16 cellular contexts compared by ENCODE assay signal in the genomic region with DNA sequence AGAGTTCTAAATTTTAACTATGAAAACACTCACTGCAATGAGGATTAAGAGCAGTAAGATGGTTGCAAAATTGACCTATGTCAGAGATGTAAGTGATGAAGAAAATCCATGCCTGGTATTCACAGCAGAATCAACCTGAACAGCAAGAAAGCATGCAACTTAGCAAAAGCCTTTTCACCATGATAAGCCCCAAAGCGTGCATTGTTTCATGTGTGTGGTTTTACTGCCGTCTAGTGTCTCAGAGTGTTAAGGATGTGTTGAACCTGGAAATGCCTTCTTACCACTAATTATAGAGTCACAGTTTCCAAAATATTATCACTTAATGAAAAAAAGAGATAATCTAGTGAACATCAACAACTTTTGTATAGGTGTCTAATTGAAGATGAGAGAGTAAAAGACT.
DNase-seq lines count a peak whose midpoint lies in the region; ATAC-seq, FAIRE-seq and TF ChIP-seq lines count a peak whose summit lies in the region.
"Had no signal": no experiment of that assay in that cellular context is flagged by ENCODE, and none has a peak within 500 bp of the region (broad histone marks: within the 10 kb centered on the region; RNA-seq: fewer than 3 reads in every experiment).

No MANE protein-coding gene starts in this region.

- H3K36me3 Mint-ChIP-seq in activated CD8-positive, alpha-beta T cell treated with anti-CD3 and anti-CD28 coated beads, Interleukin-2, amount 10 ng/mL, durations not matched to agents 7 days and 5 days (ENCODE audit: low read depth), result no peaks in the 10 kb centered on the region
- H3K36me3 Mint-ChIP-seq: activated CD8-positive, alpha-beta memory T cell treated with anti-CD3 and anti-CD28 coated beads, Interleukin-2, amount 10 ng/mL, durations not matched to agents 7 days and 5 days had no signal

- intact Hi-C loops in HCT116 (cut with micrococcal nuclease) (no loop called here), Panc1 (cut with micrococcal nuclease; ENCODE audit: unreplicated experiment) (no loop called here), gastrocnemius medialis (cut with DNase I; ENCODE audit: low total_unique reads) (no loop called here)

- peak; percentile 52 to 62; a peak in 4 of 5 replicates for TF ChIP-seq RAD21 in A549 (conservative IDR thresholded peaks at IDR 0.05 in 1 of 2, IDR thresholded peaks at IDR 0.05 in 1 of 2)
- peak; percentile 25 for TF ChIP-seq RAD21 in HCT116 (IDR thresholded peaks at IDR 0.05; ENCODE audit: low read depth)

- no peak overlapping the region for H3K27ac ChIP-seq in A549
- H3K27ac ChIP-seq in HCT116 (ENCODE audit: low read depth, low read length), result no peak overlapping the region
- H3K27ac ChIP-seq in Panc1 (ENCODE audit: low read length), result no peak overlapping the region
- no peak overlapping the region for H3K27ac ChIP-seq in gastrocnemius medialis
- H3K27ac ChIP-seq: KMS-11, neutrophil, right atrium auricular region had no signal

- no peaks in the 10 kb centered on the region for H3K79me2 ChIP-seq in HCT116 (ENCODE audit: insufficient read depth, low read length)

- H3K27ac Mint-ChIP-seq in activated CD8-positive, alpha-beta T cell treated with anti-CD3 and anti-CD28 coated beads, Interleukin-2, amount 10 ng/mL, durations not matched to agents 7 days and 5 days, result no peak overlapping the region
- H3K27ac Mint-ChIP-seq: activated CD8-positive, alpha-beta memory T cell treated with anti-CD3 and anti-CD28 coated beads, Interleukin-2, amount 10 ng/mL, durations not matched to agents 7 days and 5 days had no signal

- no peaks in the 10 kb centered on the region for H3K36me3 ChIP-seq in HCT116 (ENCODE audit: control insufficient read depth in 1 of 2, insufficient read depth in 2 of 2, low read length in 2 of 2)
- H3K36me3 ChIP-seq in Panc1 (ENCODE audit: control insufficient read depth, insufficient read depth, low read length), result no peaks in the 10 kb centered on the region
- H3K36me3 ChIP-seq in gastrocnemius medialis, result no peaks in the 10 kb centered on the region
- H3K36me3 ChIP-seq: neutrophil, right atrium auricular region had no signal

- RAD21 ChIA-PET in HCT116 (lab: Charles Lee; ENCODE audit: low non-redundant PET in 1 of 2, low total read pairs in 2 of 2, uncharacterized antibody in 2 of 2, unreplicated experiment in 2 of 2), result no interaction called here

- H3K27me3 Mint-ChIP-seq in activated CD8-positive, alpha-beta T cell treated with anti-CD3 and anti-CD28 coated beads, Interleukin-2, amount 10 ng/mL, durations not matched to agents 7 days and 5 days (ENCODE audit: low read depth), result no peaks in the 10 kb centered on the region
- H3K27me3 Mint-ChIP-seq: activated CD8-positive, alpha-beta memory T cell treated with anti-CD3 and anti-CD28 coated beads, Interleukin-2, amount 10 ng/mL, durations not matched to agents 7 days and 5 days had no signal

- no peak overlapping the region for H3K4me2 ChIP-seq in A549
- no peak overlapping the region for H3K4me2 ChIP-seq in HCT116 (ENCODE audit: low read length)
- H3K4me2 ChIP-seq: KMS-11 had no signal

- 21% methylated on average over 2 of the region's 2 CpGs for WGBS in A549 (ENCODE audit: missing lambda C conversion rate)

- H3K9me3 ChIP-seq in A549 (no peaks in the 10 kb centered on the region), HCT116 (ENCODE audit: control insufficient read depth in 1 of 2, insufficient read depth in 1 of 2, low read depth in 1 of 2, low read length in 2 of 2) (no peaks in the 10 kb centered on the region), Panc1 (ENCODE audit: control insufficient read depth, insufficient read depth, low read depth, low read length) (no peaks in the 10 kb centered on the region), gastrocnemius medialis (no peaks in the 10 kb centered on the region)
- H3K9me3 ChIP-seq: neutrophil had no signal

- ATAC-seq in A549 (0 out of 6 replicates have a peak, but pooled peaks of 1 of the 2 experiments have one; percentile 50), HCT116 (no peak), Panc1 (no peak), gastrocnemius medialis (no peak)
- ATAC-seq in activated CD8-positive, alpha-beta T cell treated with anti-CD3 and anti-CD28 coated beads, Interleukin-2, amount 10 ng/mL, durations not matched to agents 7 days and 5 days, result no peak
- ATAC-seq: activated CD8-positive, alpha-beta memory T cell treated with anti-CD3 and anti-CD28 coated beads, Interleukin-2, amount 10 ng/mL, durations not matched to agents 7 days and 5 days had no signal

- peak in 1 of 2 experiments; percentile 22 for DNase-seq in A549 (ENCODE audit: low read depth in 1 of 2, low spot score in 1 of 2)
- no peak for DNase-seq in HCT116 (ENCODE audit: low read depth, low spot score)
- DNase-seq in Panc1 (ENCODE audit: low read depth, low spot score), result no peak
- no peak for DNase-seq in fibroblast of the aortic adventitia (ENCODE audit: low read depth)
- DNase-seq in AG08396 (ENCODE audit: low spot score), result no peak
- DNase-seq in gastrocnemius medialis, result no peak
- DNase-seq in activated CD8-positive, alpha-beta T cell treated with anti-CD3 and anti-CD28 coated beads, Interleukin-2, amount 10 ng/mL, durations not matched to agents 7 days and 5 days, result no peak
- no peak for DNase-seq in H54 (ENCODE audit: insufficient read length, low spot score)
- DNase-seq: activated CD4-positive, alpha-beta T cell treated with anti-CD3 and anti-CD28 coated beads for 1 hour; activated CD8-positive, alpha-beta memory T cell treated with anti-CD3 and anti-CD28 coated beads, Interleukin-2, amount 10 ng/mL, durations not matched to agents 7 days and 5 days; NCI-H1436 treated with DMSO at 0.1 percent for 48 hours; Right ventricle myocardium superior had no signal

- POLR2A ChIA-PET in A549 (lab: Yijun Ruan, JAX) (no interaction called here), HCT116 (lab: Charles Lee) (no interaction called here), Panc1 (lab: Charles Lee) (no interaction called here)
- POLR2A ChIA-PET in activated CD8-positive, alpha-beta T cell treated with anti-CD3 and anti-CD28 coated beads, Interleukin-2, amount 10 ng/mL, durations not matched to agents 7 days and 5 days (lab: Charles Lee), result no interaction called here

- no peak overlapping the region for H2AFZ ChIP-seq in HCT116 (ENCODE audit: low read depth, low read length, poor library complexity, severe bottlenecking)

- no peak overlapping the region for H3K9ac ChIP-seq in HCT116 (ENCODE audit: low read length)
- H3K9ac ChIP-seq: KMS-11 had no signal

- TF ChIP-seq CTCF in A549 (IDR thresholded peaks at IDR 0.05), result peak; percentile 28; the same call in 2 of the 3 replicates
- peak in 1 of 3 experiments; percentile 22; a peak in 1 of 6 replicates for TF ChIP-seq CTCF in HCT116 (IDR thresholded peaks at IDR 0.05 in 2 of 3, conservative IDR thresholded peaks at IDR 0.05 in 1 of 3; ENCODE audit: borderline replicate concordance in 1 of 3, insufficient read depth in 1 of 3, low read depth in 2 of 3, low read length in 2 of 3)
- peak; percentile 21; the same call in 1 of the 2 replicates for TF ChIP-seq CTCF in Panc1 (IDR thresholded peaks at IDR 0.05)
- TF ChIP-seq CTCF in fibroblast of the aortic adventitia (IDR thresholded peaks at IDR 0.05; ENCODE audit: insufficient read depth, low read length), result peak; percentile 13
- no peak for TF ChIP-seq CTCF in gastrocnemius medialis (IDR thresholded peaks at IDR 0.05 in 4 of 5, conservative IDR thresholded peaks at IDR 0.05 in 1 of 5)

- BruUV-seq in HCT116 (replicated peaks; lab: Mats Ljungman, UMichigan) (no TSS peak), Panc1 (replicated peaks; lab: Mats Ljungman, UMichigan) (no TSS peak)

- FAIRE-seq in A549 (lab: Jason Lieb, UNC) (no peak), H54 (lab: Jason Lieb, UNC) (no peak)
- FAIRE-seq: urothelium cell line had no signal

- no peak overlapping the region for H3K4me3 ChIP-seq in A549
- no peak overlapping the region for H3K4me3 ChIP-seq in HCT116 (replicated peaks in 1 of 2; ENCODE audit: low read depth in 1 of 2, low read length in 2 of 2)
- no peak overlapping the region for H3K4me3 ChIP-seq in Panc1 (ENCODE audit: low read depth in 2 of 2, low read length in 2 of 2)
- H3K4me3 ChIP-seq in fibroblast of the aortic adventitia (ENCODE audit: low read depth, low read length), result no peak overlapping the region
- H3K4me3 ChIP-seq in gastrocnemius medialis, result no peak overlapping the region
- H3K4me3 ChIP-seq: right atrium auricular region had no signal

- no peaks in the 10 kb centered on the region for H3K4me1 ChIP-seq in A549
- H3K4me1 ChIP-seq in HCT116 (ENCODE audit: control insufficient read depth in 1 of 2, insufficient read depth in 2 of 2, low read length in 2 of 2), result no peaks in the 10 kb centered on the region
- no peaks in the 10 kb centered on the region for H3K4me1 ChIP-seq in Panc1 (ENCODE audit: control insufficient read depth, insufficient read depth, low read length)
- H3K4me1 ChIP-seq in gastrocnemius medialis, result no peaks in the 10 kb centered on the region
- H3K4me1 ChIP-seq: right atrium auricular region had no signal

- TF ChIP-seq POLR2A in A549 (IDR thresholded peaks at IDR 0.05; ENCODE audit: low read length), result no peak
- no peak for TF ChIP-seq POLR2A in HCT116 (IDR thresholded peaks at IDR 0.05; ENCODE audit: borderline replicate concordance, extremely low read depth, insufficient read depth, insufficient read length)
- no peak for TF ChIP-seq POLR2A in gastrocnemius medialis (IDR thresholded peaks at IDR 0.05)
- TF ChIP-seq POLR2A in H54 (IDR thresholded peaks at IDR 0.05; ENCODE audit: low read depth, low read length), result no peak

- no peaks in the 10 kb centered on the region for H3K9me2 ChIP-seq in HCT116 (ENCODE audit: insufficient read depth)

- no peak for TF ChIP-seq EP300 in A549 (IDR thresholded peaks at IDR 0.05)

- CTCF ChIA-PET in A549 (lab: Yijun Ruan, JAX) (interaction anchor here (1.2 to 4.7 kb wide), 2 partner anchors 11 to 531 kb away, joined by 5 to 18 read pairs; no protein-coding TSS in a partner anchor), HCT116 (lab: Charles Lee) (no interaction called here), Panc1 (lab: Charles Lee) (no interaction called here)
- CTCF ChIA-PET in activated CD8-positive, alpha-beta T cell treated with anti-CD3 and anti-CD28 coated beads, Interleukin-2, amount 10 ng/mL, durations not matched to agents 7 days and 5 days (lab: Charles Lee), result no interaction called here

- H3K4me3 Mint-ChIP-seq in activated CD8-positive, alpha-beta T cell treated with anti-CD3 and anti-CD28 coated beads, Interleukin-2, amount 10 ng/mL, durations not matched to agents 7 days and 5 days, result no peak overlapping the region
- H3K4me3 Mint-ChIP-seq: activated CD8-positive, alpha-beta memory T cell treated with anti-CD3 and anti-CD28 coated beads, Interleukin-2, amount 10 ng/mL, durations not matched to agents 7 days and 5 days had no signal

- no peaks in the 10 kb centered on the region for H3K4me1 Mint-ChIP-seq in activated CD8-positive, alpha-beta T cell treated with anti-CD3 and anti-CD28 coated beads, Interleukin-2, amount 10 ng/mL, durations not matched to agents 7 days and 5 days (ENCODE audit: low read depth)
- H3K4me1 Mint-ChIP-seq: activated CD8-positive, alpha-beta memory T cell treated with anti-CD3 and anti-CD28 coated beads, Interleukin-2, amount 10 ng/mL, durations not matched to agents 7 days and 5 days had no signal

- H3K27me3 ChIP-seq in HCT116 (ENCODE audit: insufficient read depth, low read length) (peaks cover 18% of the 10 kb centered on the region; the same call in 1 of the 2 replicates), Panc1 (ENCODE audit: control insufficient read depth, insufficient read depth, low read length) (peaks cover 2% of the 10 kb centered on the region), gastrocnemius medialis (no peaks in the 10 kb centered on the region)
- H3K27me3 ChIP-seq: neutrophil, right atrium auricular region had no signal

- H4K20me1 ChIP-seq in HCT116 (ENCODE audit: insufficient read depth), result no peaks in the 10 kb centered on the region

- H3K9me3 Mint-ChIP-seq in activated CD8-positive, alpha-beta T cell treated with anti-CD3 and anti-CD28 coated beads, Interleukin-2, amount 10 ng/mL, durations not matched to agents 7 days and 5 days (ENCODE audit: insufficient read depth), result no peaks in the 10 kb centered on the region

- in situ Hi-C loops in Panc1 (cut with HindIII; ENCODE audit: low pct_unique_long_range_greater_than_20kb, low sequenced_read_pairs), result no loop called here
- in situ Hi-C loops in gastrocnemius medialis (cut with MboI; ENCODE audit: low sequenced_read_pairs in 4 of 4), result no loop called here

Comparison
In these comparisons a context has a peak if more than half of its experiments do, and no peak if none do; other contexts are left out.
1. CTCF ChIP-seq: peak in A549 (single experiment), Panc1 (single experiment) and fibroblast of the aortic adventitia (single experiment); none in gastrocnemius medialis (0 of 5).